In the genomic region with DNA sequence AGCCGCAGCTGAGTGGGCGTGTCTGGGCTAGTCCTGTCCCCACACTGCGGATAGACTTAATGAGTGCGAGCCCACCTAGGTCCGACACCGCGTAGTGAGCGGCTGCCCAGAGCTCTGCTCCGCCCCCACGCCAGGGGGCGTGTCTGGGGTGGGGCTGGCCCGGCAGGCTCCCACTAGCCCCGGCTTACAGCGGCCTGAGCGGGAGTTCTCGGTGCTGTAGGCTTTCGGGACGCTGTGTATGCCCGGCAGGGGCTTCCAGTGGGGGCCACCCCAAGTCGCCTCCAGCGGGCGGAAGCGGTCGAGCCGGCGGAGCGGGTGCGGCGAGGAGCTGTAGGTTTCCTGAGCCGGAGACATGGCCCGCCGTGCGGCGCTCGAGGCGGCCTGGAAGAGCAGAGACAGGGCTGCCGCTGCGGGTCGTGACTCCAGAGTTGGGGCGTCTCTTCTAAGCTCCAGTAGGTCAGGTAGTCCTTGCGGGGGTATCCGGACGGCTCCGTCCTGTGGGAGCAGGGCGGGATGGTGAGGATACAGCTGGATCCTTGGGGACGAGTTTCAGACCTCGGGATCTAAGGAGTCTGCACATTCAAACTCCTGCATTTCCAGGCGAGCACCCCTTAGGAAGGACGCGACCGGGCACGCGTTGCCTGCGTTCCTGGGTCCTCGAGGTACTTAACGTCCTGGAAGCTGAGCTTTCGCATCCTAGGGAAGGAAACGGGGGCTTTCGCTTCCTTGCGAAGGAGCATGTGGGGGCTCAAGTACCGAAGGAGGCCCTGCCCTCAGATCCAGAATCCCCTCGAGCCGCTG, we compare ENCODE assay signal across 8 cellular contexts. TPM values are rescaled to one million over a fixed set of nuclear protein-coding genes. Genes with fewer than 3 reads are reported as not detected.
DNase-seq lines count a peak whose midpoint lies in the region; ATAC-seq and TF ChIP-seq lines count a peak whose summit lies in the region.

No MANE protein-coding gene starts in this region.

- 0% methylated on average over 3 of the region's 63 CpGs for WGBS in right lobe of liver (ENCODE audit: insufficient coverage, low coverage, low lambda C conversion rate, missing lambda C conversion rate)

- no peak overlapping the region for H3K27ac ChIP-seq in right lobe of liver

- intact Hi-C loops in dendritic cell treated with granulocyte-macrophage colony-stimulating factor and Interleukin-4, amounts not matched to agents 40 ng/mL and 50 ng/mL, for 4 days (cut with micrococcal nuclease), result no loop called here
- intact Hi-C loops in right lobe of liver (cut with DNase I), result no loop called here

- H3K4me1 Mint-ChIP-seq in dendritic cell treated with granulocyte-macrophage colony-stimulating factor and Interleukin-4, amounts not matched to agents 40 ng/mL and 50 ng/mL, for 4 days (ENCODE audit: low read depth), result peaks cover 24% of the 10 kb centered on the region

- H3K9me3 Mint-ChIP-seq in dendritic cell treated with granulocyte-macrophage colony-stimulating factor and Interleukin-4, amounts not matched to agents 40 ng/mL and 50 ng/mL, for 4 days, result no peaks in the 10 kb centered on the region

- H3K4me3 Mint-ChIP-seq in dendritic cell treated with granulocyte-macrophage colony-stimulating factor and Interleukin-4, amounts not matched to agents 40 ng/mL and 50 ng/mL, for 4 days, result peak overlapping the region; percentile 80

- peak overlapping the region; percentile 35 to 60 (median 43) for H3K4me3 ChIP-seq in right lobe of liver

- H3K36me3 Mint-ChIP-seq in dendritic cell treated with granulocyte-macrophage colony-stimulating factor and Interleukin-4, amounts not matched to agents 40 ng/mL and 50 ng/mL, for 4 days (ENCODE audit: low read depth), result no peaks in the 10 kb centered on the region

- H3K9me3 ChIP-seq in right lobe of liver, result no peaks in the 10 kb centered on the region

- no peak overlapping the region for H3K27ac Mint-ChIP-seq in dendritic cell treated with granulocyte-macrophage colony-stimulating factor and Interleukin-4, amounts not matched to agents 40 ng/mL and 50 ng/mL, for 4 days

- peaks cover 78% of the 10 kb centered on the region for H3K27me3 Mint-ChIP-seq in dendritic cell treated with granulocyte-macrophage colony-stimulating factor and Interleukin-4, amounts not matched to agents 40 ng/mL and 50 ng/mL, for 4 days

- TF ChIP-seq CTCF in right lobe of liver (IDR thresholded peaks at IDR 0.05), result peak; percentile 9 to 44 (median 28)

- H3K27me3 ChIP-seq in right lobe of liver, result no peaks in the 10 kb centered on the region

- no peaks in the 10 kb centered on the region for H3K36me3 ChIP-seq in right lobe of liver

- no peak for TF ChIP-seq POLR2A in right lobe of liver (IDR thresholded peaks at IDR 0.05)

- peak; percentile 86 to 89 (median 88) for ATAC-seq in right lobe of liver
- no peak for ATAC-seq in GM19351 (IDR thresholded peaks at IDR 0.05; ENCODE audit: unreplicated experiment)

- H3K4me1 ChIP-seq in right lobe of liver, result peaks cover 0 to 9% (median under 1%) of the 10 kb centered on the region in 4 donors

- DNase-seq in EL, result peak; percentile 74
- DNase-seq in HuH-7.5 (ENCODE audit: low spot score), result peak; percentile 96
- peak; percentile 30 for DNase-seq in activated CD4-positive, alpha-beta T cell treated with anti-CD3 and anti-CD28 coated beads for 1 hour
- peak; percentile 62 to 72 (median 71) for DNase-seq in right lobe of liver
- DNase-seq in stimulated activated CD4-positive, alpha-beta T cell treated with anti-CD3 and anti-CD28 coated beads, TNF-alpha, amount 100 ng/mL, for 48 hours (ENCODE audit: low read depth in 3 of 3), result peak in 2 of 3 donors; percentile 19 to 28
- DNase-seq in NCI-H128 (lab: John Stamatoyannopoulos, UW; ENCODE audit: unreplicated experiment), result no peak

RNA-seq across cellular contexts. Expression of gene CGB7, which starts 1.2 kb away (rescaled TPM):
- not detected for total RNA-seq in right lobe of liver

RNA-seq across cellular contexts. Expression of gene CGB8, which starts 7.4 kb away (rescaled TPM):
- not detected for total RNA-seq in right lobe of liver

RNA-seq across cellular contexts. Expression of gene NTF4, which starts 8.3 kb away (rescaled TPM):
- not detected for total RNA-seq in right lobe of liver

RNA-seq across cellular contexts. Expression of gene CGB5, which starts 12.7 kb away (rescaled TPM):
- not detected for total RNA-seq in right lobe of liver

RNA-seq across cellular contexts. Expression of gene KCNA7, which starts 16.2 kb away (rescaled TPM):
- total RNA-seq in right lobe of liver, result not detected
